8 cellular contexts compared by ENCODE assay signal in genomic region chrX:71254092-71254941, GRCh38. TPM values are rescaled to one million over a fixed set of nuclear protein-coding genes. Genes with fewer than 3 reads are reported as not detected.
DNase-seq lines count a peak whose midpoint lies in the region; ATAC-seq and TF ChIP-seq lines count a peak whose summit lies in the region.

TSS of gene ZMYM3 (minus strand) at chrX:71254140. CDS start at chrX:71253255, 885 bp downstream.

- no peaks in the 10 kb centered on the region for H3K9me3 Mint-ChIP-seq in activated T-cell treated with anti-CD3 and anti-CD28 coated beads, Interleukin-2, amount 50 U/mL, for 4 hours

- H3K9me3 ChIP-seq in KOPT-K1 (ENCODE audit: insufficient read depth, low read length, poor library complexity, severe bottlenecking) = no peaks in the 10 kb centered on the region
- no peaks in the 10 kb centered on the region for H3K9me3 ChIP-seq in Peyer's patch
- no peaks in the 10 kb centered on the region for H3K9me3 ChIP-seq in esophagus (ENCODE audit: control insufficient read depth in 2 of 2, insufficient read depth in 1 of 2, low read depth in 1 of 2, low read length in 1 of 2)
- no peaks in the 10 kb centered on the region for H3K9me3 ChIP-seq in muscle layer of colon (ENCODE audit: low read length)

- peak; percentile 56 for DNase-seq in DMS79 (lab: John Stamatoyannopoulos, UW)
- DNase-seq in Peyer's patch = peak; percentile 80 to 91 (median 82)
- peak; percentile 61 for DNase-seq in activated T-cell treated with anti-CD3 and anti-CD28 coated beads, Interleukin-2, amount 50 U/mL, for 4 hours
- peak; percentile 81 for DNase-seq in stimulated activated CD8-positive, alpha-beta memory T cell treated with anti-CD3 and anti-CD28 coated beads, Interleukin-4, amount 100 ng/mL, for 48 hours

- peak within 1 kb of the TSS; percentile 44 for H3K9ac ChIP-seq in muscle layer of colon (ENCODE audit: low read length)

- H3K27me3 ChIP-seq in Peyer's patch (no peaks in the 10 kb centered on the region), esophagus (ENCODE audit: control insufficient read depth in 1 of 2, insufficient read depth in 2 of 2, low read length in 2 of 2) (no peaks in the 10 kb centered on the region), muscle layer of colon (ENCODE audit: control insufficient read depth in 1 of 2, insufficient read depth in 2 of 2, low read length in 2 of 2) (peaks cover 0 to 12% of the 10 kb centered on the region in 2 donors)

- H3K4me3 ChIP-seq in Peyer's patch (peak within 1 kb of the TSS; percentile 50 to 87 (median 70)), esophagus (ENCODE audit: low read depth in 1 of 2, low read length in 2 of 2) (peak within 1 kb of the TSS; percentile 52 to 81), muscle layer of colon (ENCODE audit: low read depth in 1 of 2, low read length in 2 of 2) (peak within 1 kb of the TSS; percentile 55 to 77)

- peak; percentile 28 to 33 for TF ChIP-seq POLR2A in Peyer's patch (IDR thresholded peaks at IDR 0.05)

- TF ChIP-seq CTCF in Peyer's patch (IDR thresholded peaks at IDR 0.05) = peak in 1 of 6 experiments; percentile 8

- no peaks in the 10 kb centered on the region for H3K27me3 Mint-ChIP-seq in activated T-cell treated with anti-CD3 and anti-CD28 coated beads, Interleukin-2, amount 50 U/mL, for 4 hours (ENCODE audit: low read depth)

- H3K27ac ChIP-seq in KOPT-K1 (ENCODE audit: low read depth, low read length, poor library complexity, severe bottlenecking) = peak within 1 kb of the TSS; percentile 92
- peak within 1 kb of the TSS; percentile 74 to 84 (median 82) for H3K27ac ChIP-seq in Peyer's patch
- peak within 1 kb of the TSS; percentile 72 to 89 for H3K27ac ChIP-seq in esophagus (ENCODE audit: low read depth in 2 of 2, low read length in 1 of 2)
- H3K27ac ChIP-seq in muscle layer of colon (ENCODE audit: low read depth, low read length) = peak within 1 kb of the TSS; percentile 68

- WGBS in esophagus, 2 donors = 0 to 28% methylated on average over 51 to 53 of the region's 54 CpGs

- H3K4me1 ChIP-seq in Peyer's patch (peaks cover 0 to 15% (median 3%) of the 10 kb centered on the region in 4 donors), esophagus (ENCODE audit: control insufficient read depth in 2 of 2, insufficient read depth in 2 of 2, low read length in 1 of 2) (peaks cover 0 to 5% of the 10 kb centered on the region in 2 donors), muscle layer of colon (ENCODE audit: insufficient read depth, low read length) (peaks cover 13% of the 10 kb centered on the region)

- H3K36me3 Mint-ChIP-seq in activated T-cell treated with anti-CD3 and anti-CD28 coated beads, Interleukin-2, amount 50 U/mL, for 4 hours (ENCODE audit: insufficient read depth) = no peaks in the 10 kb centered on the region

- peak; percentile 61 for ATAC-seq in GM21786 (IDR thresholded peaks at IDR 0.05; ENCODE audit: unreplicated experiment)
- ATAC-seq in activated T-cell treated with anti-CD3 and anti-CD28 coated beads, Interleukin-2, amount 50 U/mL, for 4 hours = peak; percentile 89 to 91

- peak within 1 kb of the TSS; percentile 91 for H3K4me3 Mint-ChIP-seq in activated T-cell treated with anti-CD3 and anti-CD28 coated beads, Interleukin-2, amount 50 U/mL, for 4 hours

- peaks cover 29% of the 10 kb centered on the region for H3K4me1 Mint-ChIP-seq in activated T-cell treated with anti-CD3 and anti-CD28 coated beads, Interleukin-2, amount 50 U/mL, for 4 hours (ENCODE audit: low read depth)

- H3K36me3 ChIP-seq in KOPT-K1 (ENCODE audit: insufficient read depth, low read length) (peaks cover 19% of the 10 kb centered on the region), Peyer's patch (peaks cover 0 to 5% (median 0%) of the 10 kb centered on the region in 3 donors), esophagus (ENCODE audit: control insufficient read depth in 2 of 2, insufficient read depth in 2 of 2, low read length in 1 of 2) (peaks cover 0 to 4% of the 10 kb centered on the region in 2 donors), muscle layer of colon (ENCODE audit: insufficient read depth, low read length) (no peaks in the 10 kb centered on the region)

RNA-seq across cellular contexts. Expression of gene ZMYM3, which starts in this region (rescaled TPM):
- 10 to 100 TPM; 10.3 to 17.3 (median 15.5) TPM for total RNA-seq in Peyer's patch
- total RNA-seq in activated T-cell treated with anti-CD3 and anti-CD28 coated beads, Interleukin-2, amount 50 U/mL, for 4 hours = 10 to 100 TPM; 11.2 to 15.7 (median 13.3) TPM
- 1 to 10 TPM; 5.2 to 7.6 TPM for polyA plus RNA-seq in esophagus

Comparison
In these comparisons a context has a peak if more than half of its experiments do, and no peak if none do; other contexts are left out.
1. Peak in every context shown above with its lines: DNase-seq, ATAC-seq, H3K4me3 ChIP-seq and H3K27ac ChIP-seq.